ENCODE assay signal across 28 cellular contexts in genomic region chr4:121786221-121786620, GRCh38. TPM values are rescaled to one million over a fixed set of nuclear protein-coding genes. Genes with fewer than 3 reads are reported as not detected.
"Had no signal": no experiment of that assay in that cellular context is flagged by ENCODE, and none has a peak within 500 bp of the region (broad histone marks: within the 10 kb centered on the region; RNA-seq: fewer than 3 reads in every experiment).

No MANE protein-coding gene starts in this region.

- H3K27ac ChIP-seq: adrenal gland, ascending aorta, foreskin keratinocyte, neural progenitor cell, thyroid gland, WERI-Rb-1 had no signal

- H3K4me3 Mint-ChIP-seq: activated CD8-positive, alpha-beta T cell treated with anti-CD3 and anti-CD28 coated beads, Interleukin-2, amount 10 ng/mL, durations not matched to agents 7 days and 5 days; activated T-helper 17 cell treated with anti-CD3 and anti-CD28 coated beads, Interleukin-2, amount 50 U/mL, for 72 hours; central memory CD8-positive, alpha-beta T cell; effector memory CD8-positive, alpha-beta T cell; naive thymus-derived CD4-positive, alpha-beta T cell; neural progenitor cell had no signal

- H3K9me3 Mint-ChIP-seq: central memory CD8-positive, alpha-beta T cell; effector memory CD8-positive, alpha-beta T cell; neural progenitor cell had no signal

- H3K9me3 ChIP-seq: adrenal gland, ascending aorta, thyroid gland had no signal

- H3K36me3 Mint-ChIP-seq: naive thymus-derived CD4-positive, alpha-beta T cell; neural progenitor cell had no signal

- ATAC-seq: activated CD8-positive, alpha-beta T cell treated with anti-CD3 and anti-CD28 coated beads, Interleukin-2, amount 10 ng/mL, durations not matched to agents 7 days and 5 days; activated naive CD4-positive, alpha-beta T cell treated with anti-CD3 and anti-CD28 coated beads, Interleukin-2, amount 50 U/mL, for 72 hours; activated T-helper 17 cell treated with anti-CD3 and anti-CD28 coated beads, Interleukin-2, amount 50 U/mL, for 72 hours; effector memory CD8-positive, alpha-beta T cell; left colon; naive thymus-derived CD4-positive, alpha-beta T cell had no signal

- H3K4me1 Mint-ChIP-seq: activated T-helper 17 cell treated with anti-CD3 and anti-CD28 coated beads, Interleukin-2, amount 50 U/mL, for 72 hours; central memory CD8-positive, alpha-beta T cell; neural progenitor cell had no signal

- DNase-seq: activated CD4-positive, alpha-beta T cell treated with anti-CD3 and anti-CD28 coated beads for 1 hour; activated CD4-positive, alpha-beta T cell treated with anti-CD3 and anti-CD28 coated beads, Interleukin-2, amount 50 U/mL, for 1 hour; activated CD8-positive, alpha-beta T cell treated with anti-CD3 and anti-CD28 coated beads, Interleukin-2, amount 10 ng/mL, durations not matched to agents 7 days and 5 days; activated T-cell treated with anti-CD3 and anti-CD28 coated beads, Interleukin-2, amount 50 U/mL, for 1 hour; adrenal gland; effector memory CD8-positive, alpha-beta T cell; left colon; mesendoderm; naive thymus-derived CD4-positive, alpha-beta T cell; retina; stimulated activated CD4-positive, alpha-beta T cell treated with anti-CD3 and anti-CD28 coated beads, Interleukin-4, amount 100 ng/mL, for 24 hours; stimulated activated naive CD4-positive, alpha-beta T cell treated with Interleukin-2 at 50 U/mL for 16 hours; T-helper 1 cell; thyroid gland; WERI-Rb-1 had no signal

- H3K4me3 ChIP-seq: adrenal gland, ascending aorta, breast epithelium, dorsolateral prefrontal cortex, esophagus muscularis mucosa, neural progenitor cell, thyroid gland had no signal

- H3K4me2 ChIP-seq: neural progenitor cell had no signal

- H3K36me3 ChIP-seq: adrenal gland, ascending aorta, breast epithelium, esophagus muscularis mucosa, neural progenitor cell, thyroid gland, WERI-Rb-1 had no signal

- H3K9ac ChIP-seq: neural progenitor cell had no signal

- H3K4me1 ChIP-seq: adrenal gland, ascending aorta, breast epithelium, esophagus muscularis mucosa, neural progenitor cell, thyroid gland had no signal

- H3K27me3 ChIP-seq: adrenal gland, ascending aorta, foreskin keratinocyte, neural progenitor cell, thyroid gland had no signal

- H3K27ac Mint-ChIP-seq: activated CD8-positive, alpha-beta T cell treated with anti-CD3 and anti-CD28 coated beads, Interleukin-2, amount 10 ng/mL, durations not matched to agents 7 days and 5 days; activated naive CD4-positive, alpha-beta T cell treated with anti-CD3 and anti-CD28 coated beads, Interleukin-2, amount 50 U/mL, for 72 hours; activated T-helper 17 cell treated with anti-CD3 and anti-CD28 coated beads, Interleukin-2, amount 50 U/mL, for 72 hours; effector memory CD8-positive, alpha-beta T cell; naive thymus-derived CD4-positive, alpha-beta T cell; neural progenitor cell; progenitor cell of endocrine pancreas had no signal

RNA-seq across cellular contexts. Expression of gene SMIM43, which starts 21.3 kb away (rescaled TPM):
- total RNA-seq: activated CD8-positive, alpha-beta T cell treated with anti-CD3 and anti-CD28 coated beads, Interleukin-2, amount 10 ng/mL, durations not matched to agents 7 days and 5 days; activated naive CD4-positive, alpha-beta T cell treated with anti-CD3 and anti-CD28 coated beads, Interleukin-2, amount 50 U/mL, for 72 hours; ascending aorta; breast epithelium; foreskin keratinocyte; lower leg skin; mucosa of gallbladder; naive thymus-derived CD4-positive, alpha-beta T cell; progenitor cell of endocrine pancreas; thyroid gland; ureter had no signal
- polyA plus RNA-seq: naive thymus-derived CD4-positive, alpha-beta T cell had no signal

RNA-seq across cellular contexts. Expression of gene CCNA2, which starts 37.5 kb away (rescaled TPM):
- total RNA-seq: ascending aorta had no signal
